Comparison of ENCODE assay signal across 8 cellular contexts in genomic region chr9:126558051-126558665, GRCh38. TPM values are rescaled to one million over a fixed set of nuclear protein-coding genes. Genes with fewer than 3 reads are reported as not detected.
DNase-seq lines count a peak whose midpoint lies in the region; ATAC-seq, FAIRE-seq and TF ChIP-seq lines count a peak whose summit lies in the region.

No MANE protein-coding gene starts in this region.

- no peak overlapping the region for H3K9ac ChIP-seq in astrocyte (ENCODE audit: low read length)

- H3K4me2 ChIP-seq in astrocyte (ENCODE audit: low read length), result no peak overlapping the region

- H3K27me3 ChIP-seq in astrocyte (ENCODE audit: insufficient read depth, low read length), result peaks cover 33% of the 10 kb centered on the region

- DNase-seq in ELF-1 (ENCODE audit: low read depth, low spot score) (peak; percentile 81), NAMALWA (ENCODE audit: low spot score) (peak; percentile 67), T-helper 22 cell (ENCODE audit: low read depth) (peak; percentile 22), astrocyte (ENCODE audit: low read depth) (peak; percentile 6), hypothalamus (lab: John Stamatoyannopoulos, UW) (peak in 43 of 51 donors; percentile 1 to 59 (median 26))
- DNase-seq in stimulated activated CD4-positive, alpha-beta T cell treated with anti-CD3 and anti-CD28 coated beads, Interleukin-12 subunit alpha, Interleukin-12 subunit beta, amount 100 ng/mL, for 48 hours (ENCODE audit: low read depth in 2 of 3, low spot score in 1 of 3), result peak; percentile 25 to 78 (median 42)

- H3K4me1 Mint-ChIP-seq in astrocyte (ENCODE audit: low read depth, unreplicated experiment), result no peaks in the 10 kb centered on the region

- H3K4me1 ChIP-seq in astrocyte (ENCODE audit: insufficient read depth, low read length), result no peaks in the 10 kb centered on the region

- no peak overlapping the region for H3K4me3 ChIP-seq in astrocyte (ENCODE audit: insufficient read depth, low read depth, low read length)

- no peak for FAIRE-seq in astrocyte (lab: Jason Lieb, UNC)

- H3K27ac ChIP-seq in astrocyte (ENCODE audit: low read depth, low read length), result no peak overlapping the region

- no peaks in the 10 kb centered on the region for H3K79me2 ChIP-seq in astrocyte (ENCODE audit: insufficient read depth, low read length)

- H3K9me3 ChIP-seq in astrocyte (ENCODE audit: insufficient read depth, low read depth, low read length), result no peaks in the 10 kb centered on the region

- no peak overlapping the region for H3K27ac Mint-ChIP-seq in astrocyte (ENCODE audit: unreplicated experiment)

- peaks cover 48% of the 10 kb centered on the region for H3K27me3 Mint-ChIP-seq in astrocyte (ENCODE audit: low read depth, unreplicated experiment)

- no peaks in the 10 kb centered on the region for H3K36me3 ChIP-seq in astrocyte (ENCODE audit: insufficient read depth, low read length)

- TF ChIP-seq CTCF in astrocyte (IDR thresholded peaks at IDR 0.05; ENCODE audit: insufficient read depth, low read depth, low read length), result peak; percentile 95

- no peak for ATAC-seq in HG03045 (IDR thresholded peaks at IDR 0.05; ENCODE audit: unreplicated experiment)
- ATAC-seq in HG03039 (IDR thresholded peaks at IDR 0.05; ENCODE audit: unreplicated experiment), result no peak

- H3K36me3 Mint-ChIP-seq in astrocyte (ENCODE audit: low read depth, unreplicated experiment), result no peaks in the 10 kb centered on the region

- no peak overlapping the region for H3K4me3 Mint-ChIP-seq in astrocyte (ENCODE audit: unreplicated experiment)

- H4K20me1 ChIP-seq in astrocyte (ENCODE audit: insufficient read depth, low read length), result no peaks in the 10 kb centered on the region

- no peak overlapping the region for H2AFZ ChIP-seq in astrocyte (ENCODE audit: low read depth, low read length)

- H3K9me3 Mint-ChIP-seq in astrocyte (ENCODE audit: unreplicated experiment), result no peaks in the 10 kb centered on the region

RNA-seq across cellular contexts. Expression of gene LMX1B, which starts 55.6 kb away (rescaled TPM):
- 0.07 and 0.45 TPM in 2 replicates for total RNA-seq in astrocyte

Comparison
In these comparisons a context has a peak if more than half of its experiments do, and no peak if none do; other contexts are left out.
1. DNase-seq: peak in every context shown above with its lines; median percentile 81 in ELF-1; 67 in NAMALWA; 42 in stimulated activated CD4-positive, alpha-beta T cell treated with anti-CD3 and anti-CD28 coated beads, Interleukin-12 subunit alpha, Interleukin-12 subunit beta, amount 100 ng/mL, for 48 hours; 26 in hypothalamus; 22 in T-helper 22 cell; 6 in astrocyte.